1 cellular context compared by ENCODE assay signal in the genomic region with DNA sequence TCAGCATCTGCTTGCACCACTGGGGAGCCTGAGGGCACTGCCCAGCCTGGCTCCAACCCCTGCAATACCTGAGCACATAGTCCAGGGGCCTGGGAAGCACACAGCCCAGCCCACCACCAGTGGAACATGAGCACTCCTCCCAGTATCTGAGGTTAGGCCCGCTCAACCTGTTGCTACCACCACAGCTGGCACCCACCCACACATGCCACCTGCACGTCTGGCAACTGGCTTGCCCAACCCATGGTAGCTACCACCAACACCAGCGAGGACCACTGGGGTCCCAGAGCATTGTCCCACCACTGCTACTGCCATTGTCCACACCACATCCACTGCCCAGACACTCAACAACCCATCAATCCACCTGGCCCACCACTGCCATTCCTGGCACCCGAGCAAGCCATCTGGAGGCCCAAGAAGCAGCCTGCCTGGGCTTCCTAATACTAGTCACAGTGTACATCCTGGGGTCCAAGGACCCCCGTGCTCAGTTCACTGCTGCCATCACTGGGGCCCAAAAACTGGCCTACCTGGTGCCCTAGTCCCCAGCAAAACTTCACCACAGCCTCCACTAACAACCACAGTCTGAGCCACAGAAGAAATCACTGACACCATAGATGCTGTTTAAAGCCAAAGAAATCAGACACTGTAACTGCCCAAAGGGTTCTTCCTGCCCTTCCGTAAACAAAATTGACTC.
TF ChIP-seq lines count a peak whose summit lies in the region.

No MANE protein-coding gene starts in this region.

TF ChIP-seq in H1, 55 proteins besides CTCF, POLR2A, EP300 and RAD21:
- TF ChIP-seq GTF2F1 (IDR thresholded peaks at IDR 0.05; ENCODE audit: borderline replicate concordance, low read depth, low read length) (no peak), CBX8 (IDR thresholded peaks at IDR 0.05; ENCODE audit: borderline replicate concordance, low read depth, low read length) (no peak), SP4 (IDR thresholded peaks at IDR 0.05; ENCODE audit: low read length) (no peak), BACH1 (IDR thresholded peaks at IDR 0.05; ENCODE audit: low read length) (no peak), USF2 (IDR thresholded peaks at IDR 0.05; ENCODE audit: low read length) (no peak), SP2 (IDR thresholded peaks at IDR 0.05; ENCODE audit: low read length) (no peak), CHD1 (IDR thresholded peaks at IDR 0.05; ENCODE audit: low read depth, low read length) (no peak), KDM1A (IDR thresholded peaks at IDR 0.05; ENCODE audit: borderline replicate concordance, low read length) (no peak), CEBPB (IDR thresholded peaks at IDR 0.05; ENCODE audit: low read depth, low read length) (no peak), BRCA1 (IDR thresholded peaks at IDR 0.05; ENCODE audit: low read depth, low read length) (no peak)
- TF ChIP-seq, protein P1, sequence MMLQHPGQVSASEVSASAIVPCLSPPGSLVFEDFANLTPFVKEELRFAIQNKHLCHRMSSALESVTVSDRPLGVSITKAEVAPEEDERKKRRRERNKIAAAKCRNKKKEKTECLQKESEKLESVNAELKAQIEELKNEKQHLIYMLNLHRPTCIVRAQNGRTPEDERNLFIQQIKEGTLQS (IDR thresholded peaks at IDR 0.05; ENCODE audit: insufficient read depth, low read depth, low read length): no peak
